8 cellular contexts compared by ENCODE assay signal in the genomic region with DNA sequence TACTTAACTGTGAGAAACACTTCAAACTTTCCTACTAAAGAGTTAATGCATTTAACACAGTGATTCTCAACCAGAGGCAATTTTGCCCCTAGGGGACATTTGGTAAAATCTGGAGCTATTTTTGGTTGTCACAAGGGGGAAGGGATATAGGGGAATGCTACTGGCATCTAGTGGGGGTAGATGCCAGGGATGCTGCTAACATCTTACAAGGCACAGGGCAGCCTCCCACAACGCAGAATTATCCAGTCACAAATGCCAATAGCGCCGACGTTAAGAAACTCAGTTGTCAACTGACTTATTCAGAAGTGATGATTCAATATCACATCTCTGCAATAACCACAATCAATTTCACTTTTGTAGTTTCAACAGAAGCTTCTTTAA. TPM values are rescaled to one million over a fixed set of nuclear protein-coding genes. Genes with fewer than 3 reads are reported as not detected.
DNase-seq lines count a peak whose midpoint lies in the region; ATAC-seq and TF ChIP-seq lines count a peak whose summit lies in the region.

No MANE protein-coding gene starts in this region.

- H3K27ac Mint-ChIP-seq in Caco-2 (ENCODE audit: unreplicated experiment) (peak overlapping the region; percentile 90), T-helper 17 cell (peak overlapping the region; percentile 91), chondrocyte (ENCODE audit: unreplicated experiment) (peak overlapping the region; percentile 95), type B pancreatic cell (peak overlapping the region; percentile 92)
- peak overlapping the region; percentile 73 to 89 for H3K27ac Mint-ChIP-seq in natural killer cell treated with Interleukin-12 subunit alpha and Interleukin-12 subunit beta and Interleukin-15 and Interleukin-18, amount 100 ng/mL, for 72 hours

- POLR2A ChIA-PET in Caco-2 (lab: Charles Lee), result interaction anchor here (0.6 to 0.7 kb wide), 2 partner anchors 17 to 60 kb away, joined by 3 read pairs; no protein-coding TSS in a partner anchor

- DNase-seq in Caco-2, result no peak
- DNase-seq in HFF-Myc (ENCODE audit: extremely low read depth, low read depth), result no peak
- no peak for DNase-seq in T-helper 17 cell
- DNase-seq in chondrocyte (ENCODE audit: low spot score), result no peak
- DNase-seq in natural killer cell treated with Interleukin-12 subunit alpha and Interleukin-12 subunit beta and Interleukin-15 and Interleukin-18, amount 100 ng/mL, for 72 hours (ENCODE audit: low spot score), result no peak
- DNase-seq in type B pancreatic cell (ENCODE audit: extremely low spot score, unreplicated experiment), result no peak

- H3K9me3 ChIP-seq in Caco-2 (no peaks in the 10 kb centered on the region), T-helper 17 cell (ENCODE audit: control insufficient read depth, low read length, poor library complexity, severe bottlenecking) (no peaks in the 10 kb centered on the region)

- H3K36me3 Mint-ChIP-seq in Caco-2 (ENCODE audit: insufficient read depth, unreplicated experiment), result peaks cover 34% of the 10 kb centered on the region
- H3K36me3 Mint-ChIP-seq in T-helper 17 cell (ENCODE audit: low read depth), result peaks cover 4% of the 10 kb centered on the region
- H3K36me3 Mint-ChIP-seq in chondrocyte (ENCODE audit: low read depth), result peaks cover 4% of the 10 kb centered on the region
- H3K36me3 Mint-ChIP-seq in natural killer cell treated with Interleukin-12 subunit alpha and Interleukin-12 subunit beta and Interleukin-15 and Interleukin-18, amount 100 ng/mL, for 72 hours, result peaks cover 4% of the 10 kb centered on the region
- peaks cover 13% of the 10 kb centered on the region for H3K36me3 Mint-ChIP-seq in type B pancreatic cell

- no peaks in the 10 kb centered on the region for H3K36me3 ChIP-seq in Caco-2 (ENCODE audit: control insufficient read depth, insufficient read depth, low read length)

- TF ChIP-seq CTCF in Caco-2 (IDR thresholded peaks at IDR 0.05; ENCODE audit: insufficient read depth in 1 of 2, low read depth in 1 of 2, low read length in 1 of 2, severe bottlenecking in 1 of 2, unreplicated experiment in 1 of 2) (peak in 1 of 2 experiments; percentile 17), HFF-Myc (IDR thresholded peaks at IDR 0.05; ENCODE audit: low read depth, low read length, missing control alignments) (peak; percentile 24), chondrocyte (IDR thresholded peaks at IDR 0.05) (peak; percentile 73), type B pancreatic cell (conservative IDR thresholded peaks at IDR 0.05) (no peak)

- H3K4me3 ChIP-seq in Caco-2 (ENCODE audit: low read depth, low read length) (peak overlapping the region; percentile 88), HFF-Myc (replicated peaks; ENCODE audit: low read depth, low read length) (peak overlapping the region; percentile 74)

- BruUV-seq in Caco-2 (replicated peaks; lab: Mats Ljungman, UMichigan), result no TSS peak

- intact Hi-C loops in Caco-2 (cut with micrococcal nuclease; ENCODE audit: unreplicated experiment), result loop anchor here (5.0 kb wide), 2 partner anchors 140 to 450 kb away; partner anchors contain the start of gene NUDT4

- no peaks in the 10 kb centered on the region for H3K9me3 Mint-ChIP-seq in Caco-2 (ENCODE audit: unreplicated experiment)
- H3K9me3 Mint-ChIP-seq in chondrocyte (ENCODE audit: low read depth), result no peaks in the 10 kb centered on the region
- no peaks in the 10 kb centered on the region for H3K9me3 Mint-ChIP-seq in natural killer cell treated with Interleukin-12 subunit alpha and Interleukin-12 subunit beta and Interleukin-15 and Interleukin-18, amount 100 ng/mL, for 72 hours
- no peaks in the 10 kb centered on the region for H3K9me3 Mint-ChIP-seq in type B pancreatic cell

- H3K4me1 ChIP-seq in Caco-2, result peaks cover 36% of the 10 kb centered on the region

- CTCF ChIA-PET in Caco-2 (lab: Charles Lee), result interaction anchor here (0.5 to 2.1 kb wide), 4 partner anchors 59 to 99 kb away, joined by 3 to 14 read pairs (median 4); no protein-coding TSS in a partner anchor

- peaks cover 36% of the 10 kb centered on the region for H3K4me1 Mint-ChIP-seq in Caco-2 (ENCODE audit: low read depth, unreplicated experiment)
- H3K4me1 Mint-ChIP-seq in T-helper 17 cell, result peaks cover 35% of the 10 kb centered on the region
- peaks cover 48% of the 10 kb centered on the region for H3K4me1 Mint-ChIP-seq in chondrocyte (ENCODE audit: low read depth)
- H3K4me1 Mint-ChIP-seq in natural killer cell treated with Interleukin-12 subunit alpha and Interleukin-12 subunit beta and Interleukin-15 and Interleukin-18, amount 100 ng/mL, for 72 hours (ENCODE audit: low read depth in 2 of 2), result peaks cover 28 to 33% of the 10 kb centered on the region in 2 donors
- peaks cover 36% of the 10 kb centered on the region for H3K4me1 Mint-ChIP-seq in type B pancreatic cell (ENCODE audit: unreplicated experiment)

- H3K27me3 Mint-ChIP-seq in Caco-2 (ENCODE audit: insufficient read depth, unreplicated experiment) (no peaks in the 10 kb centered on the region), T-helper 17 cell (no peaks in the 10 kb centered on the region), chondrocyte (ENCODE audit: low read depth) (no peaks in the 10 kb centered on the region), type B pancreatic cell (no peaks in the 10 kb centered on the region)
- no peaks in the 10 kb centered on the region for H3K27me3 Mint-ChIP-seq in natural killer cell treated with Interleukin-12 subunit alpha and Interleukin-12 subunit beta and Interleukin-15 and Interleukin-18, amount 100 ng/mL, for 72 hours

- H3K4me3 Mint-ChIP-seq in Caco-2 (ENCODE audit: unreplicated experiment) (peak overlapping the region; percentile 90), T-helper 17 cell (peak overlapping the region; percentile 90), chondrocyte (ENCODE audit: unreplicated experiment) (peak overlapping the region; percentile 80), type B pancreatic cell (peak overlapping the region; percentile 93)
- H3K4me3 Mint-ChIP-seq in natural killer cell treated with Interleukin-12 subunit alpha and Interleukin-12 subunit beta and Interleukin-15 and Interleukin-18, amount 100 ng/mL, for 72 hours, result peak overlapping the region; percentile 91

- no peak for ATAC-seq in T-helper 17 cell
- ATAC-seq in natural killer cell treated with Interleukin-12 subunit alpha and Interleukin-12 subunit beta and Interleukin-15 and Interleukin-18, amount 100 ng/mL, for 72 hours, result no peak
- no peak for ATAC-seq in GM19463 (IDR thresholded peaks at IDR 0.05; ENCODE audit: unreplicated experiment)
- ATAC-seq in HG03139 (IDR thresholded peaks at IDR 0.05; ENCODE audit: unreplicated experiment), result no peak

- no peaks in the 10 kb centered on the region for H3K27me3 ChIP-seq in Caco-2 (replicated peaks; ENCODE audit: control insufficient read depth, insufficient read depth, low read length)

RNA-seq across cellular contexts. Expression of gene EEA1, which starts 2.0 kb away (rescaled TPM):
- total RNA-seq in Caco-2 (2022) (68.9 TPM in 2 replicates), T-helper 17 cell (10 to 100 TPM; 13.2 to 16.1 TPM), chondrocyte (35.5 to 44.7 TPM (median 41.8 TPM) in 3 replicates), type B pancreatic cell (ENCODE audit: low replicate concordance) (24.6 and 31.9 TPM in 2 replicates)
- total RNA-seq in natural killer cell treated with Interleukin-12 subunit alpha and Interleukin-12 subunit beta and Interleukin-15 and Interleukin-18, amount 100 ng/mL, for 72 hours, result 10 to 100 TPM; 12.1 to 23.8 TPM
